25 cellular contexts compared by ENCODE assay signal in the genomic region with DNA sequence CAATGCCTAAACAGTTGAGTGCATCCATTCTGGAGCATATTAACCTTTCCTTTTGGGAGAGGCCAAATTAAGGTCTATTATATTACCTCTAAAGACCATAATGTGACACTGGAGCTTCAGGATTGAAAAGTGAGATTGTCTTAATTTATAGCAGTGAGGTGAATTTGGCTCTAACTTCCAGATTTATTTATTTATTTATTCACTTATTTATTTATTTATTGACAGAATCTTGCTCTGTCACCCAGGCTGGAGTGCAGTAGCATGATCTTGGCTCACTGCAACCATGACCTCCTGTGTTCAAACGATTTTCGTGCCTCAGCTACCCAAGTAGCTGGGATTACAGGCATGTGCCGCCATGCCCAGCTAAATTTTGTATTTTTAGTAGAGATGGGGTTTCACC.
"Had no signal": no experiment of that assay in that cellular context is flagged by ENCODE, and none has a peak within 500 bp of the region (broad histone marks: within the 10 kb centered on the region; RNA-seq: fewer than 3 reads in every experiment).

No MANE protein-coding gene starts in this region.

- ATAC-seq: activated CD4-positive, alpha-beta T cell treated with anti-CD3 and anti-CD28 coated beads for 36 hours; activated CD4-positive, CD25-positive, alpha-beta regulatory T cell treated with anti-CD3 and anti-CD28 coated beads, Interleukin-2, amount 50 U/mL, for 24 hours; activated CD8-positive, alpha-beta T cell treated with anti-CD3 and anti-CD28 coated beads, Interleukin-2, amount 10 ng/mL, durations not matched to agents 7 days and 5 days; body of pancreas; Panc1; WTC11 had no signal

- DNase-seq: activated CD4-positive, alpha-beta T cell treated with anti-CD3 and anti-CD28 coated beads for 36 hours; activated CD4-positive, alpha-beta T cell treated with anti-CD3 and anti-CD28 coated beads, Interleukin-2, amount 10 ng/mL, durations not matched to agents 7 days and 5 days; activated CD4-positive, alpha-beta T cell treated with anti-CD3 and anti-CD28 coated beads, Interleukin-2, amount 50 U/mL, for 48 hours; activated CD8-positive, alpha-beta T cell treated with anti-CD3 and anti-CD28 coated beads, Interleukin-2, amount 10 ng/mL, durations not matched to agents 7 days and 5 days; activated gamma-delta T cell; activated naive CD4-positive, alpha-beta T cell treated with Interleukin-2 at 50 U/mL for 16 hours; activated naive CD8-positive, alpha-beta T cell treated with anti-CD3 and anti-CD28 coated beads, Interleukin-2, amount 10 ng/mL, durations not matched to agents 7 days and 5 days; activated T-cell treated with anti-CD3 and anti-CD28 coated beads, Interleukin-2, amount 50 U/mL, for 24 hours; amygdala; body of pancreas; cortex of kidney; MM.1S; MV-4-11; NCI-H1092; NCI-H1436; NCI-H187; NCI-H2029 treated with DMSO at 0.1 percent for 48 hours; NCI-H446; NCI-H510A treated with DMSO at 0.1 percent for 48 hours; NCI-H526 treated with DMSO at 0.1 percent for 48 hours; SHP77 treated with DMSO at 0.1 percent for 48 hours; SK-N-SH had no signal
